Comparison of ENCODE assay signal across 12 cellular contexts in the genomic region with DNA sequence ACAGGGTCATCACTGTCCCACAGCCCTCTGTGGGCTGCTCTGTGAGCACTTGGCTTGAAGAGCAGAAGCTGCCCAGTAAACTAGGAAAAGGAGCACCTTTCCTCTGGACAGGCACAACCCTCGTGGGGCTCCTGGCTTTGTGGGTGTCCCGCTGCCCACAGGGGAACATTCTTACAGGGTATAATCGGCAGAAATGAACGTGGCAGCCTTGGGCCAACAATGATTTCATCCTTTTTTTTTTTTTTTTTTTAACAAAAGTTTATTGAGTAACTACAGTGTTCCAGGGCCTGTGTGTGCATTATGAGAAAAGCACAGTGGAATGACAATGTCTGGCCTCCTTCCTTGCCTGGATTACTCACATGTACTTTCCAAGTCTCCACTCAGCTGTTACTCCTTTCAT.
DNase-seq lines count a peak whose midpoint lies in the region; ATAC-seq and TF ChIP-seq lines count a peak whose summit lies in the region.
"Had no signal": no experiment of that assay in that cellular context is flagged by ENCODE, and none has a peak within 500 bp of the region (broad histone marks: within the 10 kb centered on the region; RNA-seq: fewer than 3 reads in every experiment).

No MANE protein-coding gene starts in this region.

- TF ChIP-seq CTCF in HFF-Myc (IDR thresholded peaks at IDR 0.05; ENCODE audit: low read depth, low read length, missing control alignments) (no peak), upper lobe of right lung (IDR thresholded peaks at IDR 0.05) (no peak)

- ATAC-seq in upper lobe of right lung: peak; percentile 29
- ATAC-seq in HG02885 (IDR thresholded peaks at IDR 0.05; ENCODE audit: poor library complexity, unreplicated experiment): no peak

- H3K36me3 ChIP-seq in upper lobe of right lung: no peaks in the 10 kb centered on the region
- H3K36me3 ChIP-seq: neutrophil, vagina had no signal

- no peaks in the 10 kb centered on the region for H3K27me3 ChIP-seq in upper lobe of right lung
- H3K27me3 ChIP-seq: neutrophil, vagina had no signal

- no peaks in the 10 kb centered on the region for H3K9me3 ChIP-seq in upper lobe of right lung
- H3K9me3 ChIP-seq: neutrophil, vagina had no signal

- H3K4me3 ChIP-seq in HFF-Myc (replicated peaks; ENCODE audit: low read depth, low read length): 0 out of 2 replicates have a peak overlapping the region, but pooled peaks have one; percentile 6
- no peak overlapping the region for H3K4me3 ChIP-seq in upper lobe of right lung
- H3K4me3 ChIP-seq: vagina had no signal

- intact Hi-C loops in upper lobe of right lung (cut with DNase I): no loop called here

- H3K27ac ChIP-seq in upper lobe of right lung: no peak overlapping the region
- H3K27ac ChIP-seq: neutrophil, vagina had no signal

- DNase-seq in HFF-Myc (ENCODE audit: extremely low read depth, low read depth) (no peak), amniotic epithelial cell (ENCODE audit: low read depth) (peak; percentile 93), glomerular visceral epithelial cell (ENCODE audit: extremely low spot score) (peak; percentile 90), upper lobe of right lung (peak; percentile 59), NAMALWA (ENCODE audit: low spot score) (no peak)
- no peak for DNase-seq in stimulated activated CD4-positive, alpha-beta T cell treated with anti-CD3 and anti-CD28 coated beads, Interleukin-2, amount 100 ng/mL, for 24 hours
- DNase-seq: activated T-cell treated with anti-CD3 and anti-CD28 coated beads, Interleukin-2, amount 50 U/mL, for 24 hours; dermis blood vessel endothelial cell; NCI-H1105 had no signal

- H3K4me1 ChIP-seq in upper lobe of right lung: peaks cover 29% of the 10 kb centered on the region

Comparison
In these comparisons a context has a peak if more than half of its experiments do, and no peak if none do; other contexts are left out.
1. DNase-seq: peak in amniotic epithelial cell (single experiment), glomerular visceral epithelial cell (single experiment) and upper lobe of right lung (single experiment); none in HFF-Myc (single experiment), NAMALWA (single experiment) and stimulated activated CD4-positive, alpha-beta T cell treated with anti-CD3 and anti-CD28 coated beads, Interleukin-2, amount 100 ng/mL, for 24 hours (0 of 2).